ENCODE assay signal across 14 cellular contexts in genomic region chrX:123818243-123818642, GRCh38. TPM values are rescaled to one million over a fixed set of nuclear protein-coding genes. Genes with fewer than 3 reads are reported as not detected.
DNase-seq lines count a peak whose midpoint lies in the region; ATAC-seq and TF ChIP-seq lines count a peak whose summit lies in the region.
"Had no signal": no experiment of that assay in that cellular context is flagged by ENCODE, and none has a peak within 500 bp of the region (broad histone marks: within the 10 kb centered on the region; RNA-seq: fewer than 3 reads in every experiment).

No MANE protein-coding gene starts in this region.

- H3K79me2 ChIP-seq in ACC112 (ENCODE audit: control insufficient read depth, insufficient read depth, low read length, unreplicated experiment): no peaks in the 10 kb centered on the region

- H3K27ac ChIP-seq in ACC112 (ENCODE audit: low read depth, low read length) (peak overlapping the region; percentile 76), tibial artery (no peak overlapping the region), adrenal gland (no peak overlapping the region)
- H3K27ac ChIP-seq: vagina had no signal

- no peaks in the 10 kb centered on the region for H3K9me3 ChIP-seq in adipocyte (ENCODE audit: control insufficient read depth, low read length)
- no peaks in the 10 kb centered on the region for H3K9me3 ChIP-seq in tibial artery
- H3K9me3 ChIP-seq in adrenal gland (replicated peaks in 1 of 3): no peaks in the 10 kb centered on the region
- H3K9me3 ChIP-seq: vagina had no signal

- intact Hi-C loops in tibial artery (cut with DNase I; ENCODE audit: low total_unique reads): no loop called here
- intact Hi-C loops in adrenal gland (cut with DNase I): no loop called here

- TF ChIP-seq POLR2A in adrenal gland (IDR thresholded peaks at IDR 0.05): no peak

- H2AFZ ChIP-seq in ACC112 (ENCODE audit: low read length, unreplicated experiment): no peak overlapping the region

- H3K27me3 ChIP-seq in ACC112 (ENCODE audit: insufficient read depth, low read length) (no peaks in the 10 kb centered on the region), adipocyte (replicated peaks; ENCODE audit: control insufficient read depth, insufficient read depth, low read length) (no peaks in the 10 kb centered on the region), tibial artery (no peaks in the 10 kb centered on the region), adrenal gland (no peaks in the 10 kb centered on the region)
- H3K27me3 ChIP-seq: vagina had no signal

- ATAC-seq in HG02938 (IDR thresholded peaks at IDR 0.05; ENCODE audit: unreplicated experiment): peak; percentile 54
- no peak for ATAC-seq in GM19463 (IDR thresholded peaks at IDR 0.05; ENCODE audit: unreplicated experiment)

- no peaks in the 10 kb centered on the region for H3K36me3 ChIP-seq in ACC112 (ENCODE audit: insufficient read depth, low read length)
- no peaks in the 10 kb centered on the region for H3K36me3 ChIP-seq in adipocyte (ENCODE audit: control insufficient read depth, insufficient read depth, low read length, severe bottlenecking)
- no peaks in the 10 kb centered on the region for H3K36me3 ChIP-seq in tibial artery
- no peaks in the 10 kb centered on the region for H3K36me3 ChIP-seq in adrenal gland (replicated peaks in 1 of 2)
- H3K36me3 ChIP-seq: vagina had no signal

- no peak overlapping the region for H3K9ac ChIP-seq in adipocyte (ENCODE audit: low read length)

- peak; percentile 8 for DNase-seq in adipocyte (ENCODE audit: low read depth)
- DNase-seq in iris pigment epithelial cell (ENCODE audit: low read depth): peak; percentile 75
- DNase-seq in tibial artery: no peak
- no peak for DNase-seq in adrenal gland
- no peak for DNase-seq in NCI-H2171 treated with DMSO at 0.1 percent for 48 hours (lab: John Stamatoyannopoulos, UW)
- DNase-seq: activated CD8-positive, alpha-beta memory T cell treated with anti-CD3 and anti-CD28 coated beads for 24 hours; activated naive CD4-positive, alpha-beta T cell treated with Interleukin-2 at 50 U/mL for 16 hours; caudate nucleus; NCI-H524 treated with DMSO at 0.1 percent for 48 hours; Right ventricle myocardium superior had no signal

- H3K4me3 ChIP-seq in ACC112 (ENCODE audit: low read depth, low read length) (no peak overlapping the region), adipocyte (ENCODE audit: low read length) (no peak overlapping the region), tibial artery (no peak overlapping the region), adrenal gland (no peak overlapping the region)
- H3K4me3 ChIP-seq: vagina had no signal

- TF ChIP-seq CTCF in tibial artery (IDR thresholded peaks at IDR 0.05) (no peak), adrenal gland (IDR thresholded peaks at IDR 0.05) (no peak)

- peaks cover 11% of the 10 kb centered on the region for H3K4me1 ChIP-seq in ACC112 (ENCODE audit: control insufficient read depth, insufficient read depth, low read length, unreplicated experiment)
- peaks cover 13% of the 10 kb centered on the region for H3K4me1 ChIP-seq in adipocyte (ENCODE audit: control insufficient read depth, insufficient read depth, low read length)
- H3K4me1 ChIP-seq in tibial artery: no peaks in the 10 kb centered on the region
- no peaks in the 10 kb centered on the region for H3K4me1 ChIP-seq in adrenal gland (replicated peaks in 1 of 2)
- H3K4me1 ChIP-seq: vagina had no signal

RNA-seq across cellular contexts. Expression of gene XIAP, which starts 41.6 kb away (rescaled TPM):
- 10 to 100 TPM; 24.1 to 63.7 (median 43.7) TPM for total RNA-seq in adrenal gland
- 10 to 100 TPM in 2 of 3 donors, 1 to 10 TPM in 1; 6.4 to 35.3 (median 16.5) TPM for polyA plus RNA-seq in adrenal gland

Comparison
In these comparisons a context has a peak if more than half of its experiments do, and no peak if none do; other contexts are left out.
1. DNase-seq: peak in adipocyte (single experiment) and iris pigment epithelial cell (single experiment); none in tibial artery (0 of 2), adrenal gland (0 of 7) and NCI-H2171 treated with DMSO at 0.1 percent for 48 hours (single experiment).